8 cellular contexts compared by ENCODE assay signal in the genomic region with DNA sequence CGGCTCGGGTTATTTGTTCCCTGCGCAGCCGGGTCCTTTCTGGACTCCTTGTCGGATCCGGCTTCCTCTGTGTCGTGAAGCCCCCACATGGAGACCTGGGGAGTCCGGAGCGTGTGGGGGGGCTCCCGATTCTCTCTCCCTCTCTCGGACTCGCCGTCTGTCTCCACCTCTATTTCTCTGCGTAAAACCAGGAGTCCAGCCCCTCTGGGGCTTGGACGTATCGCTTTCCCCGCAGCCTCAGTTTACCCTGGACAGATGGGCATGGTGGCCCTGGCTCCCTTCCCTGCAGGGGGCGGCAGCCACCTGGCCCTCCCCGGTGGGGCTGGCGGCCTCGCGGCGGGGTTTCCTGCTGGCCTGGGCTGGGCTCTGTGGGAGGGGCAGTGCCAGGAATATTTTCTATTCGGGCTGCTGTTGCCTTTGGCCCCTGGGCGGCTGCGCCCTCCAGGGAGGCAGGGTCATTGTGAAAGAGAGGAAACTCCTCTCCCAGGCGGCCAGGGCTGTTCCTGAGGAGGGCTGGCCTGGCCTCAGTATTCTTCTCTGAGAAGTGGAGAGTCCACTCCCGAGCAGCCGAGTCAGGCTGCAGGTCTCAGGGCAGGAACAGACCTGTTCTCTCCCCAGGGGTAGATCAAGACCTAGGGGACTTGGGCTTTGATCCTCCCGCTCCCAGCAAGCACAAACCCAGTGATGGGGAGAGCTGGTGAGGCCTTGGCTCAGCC. TPM values are rescaled to one million over a fixed set of nuclear protein-coding genes. Genes with fewer than 3 reads are reported as not detected.
A peak's percentile ranks its signal among the peaks of the same experiment; 100 is the strongest.
DNase-seq lines count a peak whose midpoint lies in the region; ATAC-seq and TF ChIP-seq lines count a peak whose summit lies in the region.

No MANE protein-coding gene starts in this region.

- TF ChIP-seq CTCF in ascending aorta (IDR thresholded peaks at IDR 0.05): peak in 1 of 3 experiments; percentile 13

- H3K27ac ChIP-seq in ascending aorta: peak overlapping the region; percentile 72 to 81
- peak overlapping the region; percentile 84 for H3K27ac ChIP-seq in stomach smooth muscle (ENCODE audit: low read length)

- H3K9me3 Mint-ChIP-seq in activated T-cell treated with anti-CD3 and anti-CD28 coated beads, Interleukin-2, amount 50 U/mL, for 4 hours: peaks cover 13% of the 10 kb centered on the region

- intact Hi-C loops in ascending aorta (cut with DNase I): no loop called here

- H3K36me3 ChIP-seq in ascending aorta (no peaks in the 10 kb centered on the region), stomach smooth muscle (ENCODE audit: control insufficient read depth in 2 of 2, insufficient read depth in 2 of 2, low read length in 2 of 2) (no peaks in the 10 kb centered on the region)

- H3K27me3 ChIP-seq in ascending aorta (no peaks in the 10 kb centered on the region), stomach smooth muscle (ENCODE audit: control insufficient read depth in 1 of 2, insufficient read depth in 2 of 2, low read length in 2 of 2) (no peaks in the 10 kb centered on the region)

- peaks cover 3% of the 10 kb centered on the region for H3K4me1 Mint-ChIP-seq in activated T-cell treated with anti-CD3 and anti-CD28 coated beads, Interleukin-2, amount 50 U/mL, for 4 hours (ENCODE audit: low read depth)

- H3K4me1 ChIP-seq in ascending aorta (peaks cover 8 to 28% of the 10 kb centered on the region in 2 donors), stomach smooth muscle (ENCODE audit: control insufficient read depth, insufficient read depth, low read length) (peaks cover 42% of the 10 kb centered on the region)

- H3K4me3 Mint-ChIP-seq in activated T-cell treated with anti-CD3 and anti-CD28 coated beads, Interleukin-2, amount 50 U/mL, for 4 hours: peak overlapping the region; percentile 45

- no peak for DNase-seq in activated T-cell treated with anti-CD3 and anti-CD28 coated beads, Interleukin-2, amount 50 U/mL, for 4 hours
- DNase-seq in activated T-cell treated with anti-CD3 and anti-CD28 coated beads for 4 hours (no peak), ascending aorta (ENCODE audit: low spot score in 2 of 2) (peak; percentile 27 to 91), iris pigment epithelial cell (ENCODE audit: low read depth) (peak; percentile 49), NCI-H128 (lab: John Stamatoyannopoulos, UW; ENCODE audit: unreplicated experiment) (no peak)
- no peak for DNase-seq in activated effector memory CD4-positive, alpha-beta T cell treated with anti-CD3 and anti-CD28 coated beads, Interleukin-2, amount 50 U/mL, for 16 hours

- H3K9me3 ChIP-seq in ascending aorta (peaks cover 0 to 6% of the 10 kb centered on the region in 2 donors), stomach smooth muscle (ENCODE audit: control insufficient read depth in 2 of 2, low read length in 2 of 2) (peaks cover 0 to 2% of the 10 kb centered on the region in 2 donors)

- peak overlapping the region; percentile 60 to 70 for H3K4me3 ChIP-seq in ascending aorta
- H3K4me3 ChIP-seq in stomach smooth muscle (ENCODE audit: low read length in 2 of 2): peak overlapping the region; percentile 71 to 75

- no peak for ATAC-seq in activated T-cell treated with anti-CD3 and anti-CD28 coated beads, Interleukin-2, amount 50 U/mL, for 4 hours
- ATAC-seq in GM21526 (IDR thresholded peaks at IDR 0.05; ENCODE audit: low FRiP score, unreplicated experiment): no peak

- no peaks in the 10 kb centered on the region for H3K36me3 Mint-ChIP-seq in activated T-cell treated with anti-CD3 and anti-CD28 coated beads, Interleukin-2, amount 50 U/mL, for 4 hours (ENCODE audit: insufficient read depth)

- H3K27me3 Mint-ChIP-seq in activated T-cell treated with anti-CD3 and anti-CD28 coated beads, Interleukin-2, amount 50 U/mL, for 4 hours (ENCODE audit: low read depth): peaks cover 39% of the 10 kb centered on the region

- H3K9ac ChIP-seq in stomach smooth muscle (ENCODE audit: low read length in 2 of 2): peak overlapping the region; percentile 68 to 69

RNA-seq across cellular contexts. Expression of gene ASS1, which starts 0.7 kb away (rescaled TPM):
- total RNA-seq in activated T-cell treated with anti-CD3 and anti-CD28 coated beads, Interleukin-2, amount 50 U/mL, for 4 hours: 1 to 10 TPM; 1.4 to 2.6 (median 2.6) TPM
- total RNA-seq in ascending aorta: 162 TPM

Comparison
In these comparisons a context has a peak if more than half of its experiments do, and no peak if none do; other contexts are left out.
1. DNase-seq: peak in ascending aorta (2 of 2) and iris pigment epithelial cell (single experiment); none in activated T-cell treated with anti-CD3 and anti-CD28 coated beads, Interleukin-2, amount 50 U/mL, for 4 hours (single experiment), activated T-cell treated with anti-CD3 and anti-CD28 coated beads for 4 hours (single experiment), NCI-H128 (single experiment) and activated effector memory CD4-positive, alpha-beta T cell treated with anti-CD3 and anti-CD28 coated beads, Interleukin-2, amount 50 U/mL, for 16 hours (single experiment).
2. RNA of gene ASS1, which starts 0.7 kb away (total RNA-seq): 162 TPM in ascending aorta (single experiment); 1.4 to 2.6 TPM in activated T-cell treated with anti-CD3 and anti-CD28 coated beads, Interleukin-2, amount 50 U/mL, for 4 hours; every median in the first group is over 10 times any median in the second.